8 cellular contexts compared by ENCODE assay signal in the genomic region with DNA sequence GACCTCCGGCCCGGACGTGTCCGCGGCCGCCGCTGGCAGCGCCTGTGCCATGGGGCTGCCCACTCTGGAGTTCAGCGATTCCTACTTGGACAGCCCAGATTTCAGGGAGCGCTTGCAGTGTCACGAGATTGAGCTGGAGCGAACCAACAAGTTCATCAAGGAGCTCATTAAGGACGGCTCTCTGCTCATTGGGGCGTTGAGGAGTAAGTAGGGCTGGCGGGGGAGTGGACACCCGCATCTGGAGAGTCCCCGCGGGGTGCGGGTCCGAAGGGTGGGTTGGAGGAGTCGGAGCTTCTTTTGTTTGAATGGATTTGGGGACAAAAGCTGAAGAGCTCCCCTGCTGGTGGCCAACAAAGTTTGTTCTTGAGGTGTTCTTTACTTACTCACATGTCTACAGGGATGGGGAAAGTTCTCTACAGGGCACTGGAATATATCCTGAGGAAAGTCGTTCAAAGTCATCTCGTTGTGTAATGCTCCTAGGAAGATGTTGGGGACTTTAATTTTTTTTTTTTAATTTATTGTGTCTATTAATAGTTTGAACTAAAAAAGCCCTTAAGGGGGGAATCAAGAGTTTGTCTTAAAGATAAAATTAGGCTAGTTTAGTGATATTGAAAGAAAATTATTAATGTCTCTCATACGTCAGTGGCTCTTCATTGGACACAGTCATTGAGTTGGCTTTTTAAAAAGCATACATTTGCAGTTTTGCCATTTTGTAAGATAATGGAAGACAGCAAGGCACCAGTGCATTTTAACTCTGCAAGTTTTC. TPM values are rescaled to one million over a fixed set of nuclear protein-coding genes. Genes with fewer than 3 reads are reported as not detected.
DNase-seq lines count a peak whose midpoint lies in the region; ATAC-seq and TF ChIP-seq lines count a peak whose summit lies in the region.

No MANE protein-coding gene starts in this region.

- DNase-seq in DMS153 treated with DMSO at 0.1 percent for 48 hours (lab: John Stamatoyannopoulos, UW; ENCODE audit: unreplicated experiment) (peak; percentile 41), Panc1 (ENCODE audit: low read depth, low spot score) (peak; percentile 75), T47D (ENCODE audit: low read depth in 1 of 2, low spot score in 1 of 2) (peak; percentile 84 to 86), iPS-NIHi11 (ENCODE audit: low spot score) (peak; percentile 66), AML-193 (lab: John Stamatoyannopoulos, UW) (no peak)

- intact Hi-C loops in Panc1 (cut with micrococcal nuclease; ENCODE audit: unreplicated experiment): no loop called here

- H3K27me3 ChIP-seq in Panc1 (ENCODE audit: control insufficient read depth, insufficient read depth, low read length): no peaks in the 10 kb centered on the region
- H3K27me3 ChIP-seq in skeletal muscle satellite cell (ENCODE audit: control insufficient read depth, insufficient read depth, low read length): no peaks in the 10 kb centered on the region

- peaks cover 26% of the 10 kb centered on the region for H3K4me1 ChIP-seq in Panc1 (ENCODE audit: control insufficient read depth, insufficient read depth, low read length)
- H3K4me1 ChIP-seq in skeletal muscle satellite cell (ENCODE audit: control insufficient read depth, insufficient read depth, low read length): peaks cover 21% of the 10 kb centered on the region

- POLR2A ChIA-PET in Panc1 (lab: Charles Lee): interaction anchor here (0.6 kb wide), 2 partner anchors 53 to 1394 kb away, joined by 3 to 9 read pairs; no protein-coding TSS in a partner anchor

- peak; percentile 57 for ATAC-seq in GM19397 (IDR thresholded peaks at IDR 0.05; ENCODE audit: unreplicated experiment)
- ATAC-seq in HG03442 (IDR thresholded peaks at IDR 0.05; ENCODE audit: unreplicated experiment): peak; percentile 57
- ATAC-seq in Panc1: peak; percentile 85

- CTCF ChIA-PET in Panc1 (lab: Charles Lee): interaction anchor here (0.6 to 0.9 kb wide), 7 partner anchors 8 to 163 kb away, joined by 3 to 12 read pairs (median 3); no protein-coding TSS in a partner anchor

- TSS peak; percentile 64 for BruUV-seq in Panc1 (replicated peaks; lab: Mats Ljungman, UMichigan)

- H3K4me3 ChIP-seq in Panc1 (ENCODE audit: low read depth in 2 of 2, low read length in 2 of 2) (peak overlapping the region; percentile 76 to 77), skeletal muscle satellite cell (ENCODE audit: low read length) (peak overlapping the region; percentile 100)

- H3K9me3 ChIP-seq in Panc1 (ENCODE audit: control insufficient read depth, insufficient read depth, low read depth, low read length): no peaks in the 10 kb centered on the region
- no peaks in the 10 kb centered on the region for H3K9me3 ChIP-seq in skeletal muscle satellite cell (replicated peaks; ENCODE audit: low read length)

- no peaks in the 10 kb centered on the region for H3K36me3 ChIP-seq in Panc1 (ENCODE audit: control insufficient read depth, insufficient read depth, low read length)
- no peaks in the 10 kb centered on the region for H3K36me3 ChIP-seq in skeletal muscle satellite cell (ENCODE audit: insufficient read depth, low read length)

- in situ Hi-C loops in Panc1 (cut with HindIII; ENCODE audit: low pct_unique_long_range_greater_than_20kb, low sequenced_read_pairs) (no loop called here), T47D (cut with HindIII; ENCODE audit: low pct_unique_long_range_greater_than_20kb, low sequenced_read_pairs) (no loop called here)

- H3K27ac ChIP-seq in Panc1 (ENCODE audit: low read length): peak overlapping the region; percentile 74

- peak overlapping the region; percentile 96 for H3K9ac ChIP-seq in skeletal muscle satellite cell (ENCODE audit: low read depth, low read length)

- peak overlapping the region; percentile 96 for H3K4me2 ChIP-seq in skeletal muscle satellite cell (ENCODE audit: low read length)

- peak; percentile 88 for TF ChIP-seq CTCF in Panc1 (IDR thresholded peaks at IDR 0.05)

RNA-seq across cellular contexts. Expression of a gene that starts 0.7 kb away (rescaled TPM):
- total RNA-seq in Panc1 (2021; ENCODE audit: unreplicated experiment): 7.1 TPM
- polyA plus RNA-seq in Panc1 (2012; ENCODE audit: insufficient read length): 4.4 TPM
- total RNA-seq in skeletal muscle satellite cell (2012; rRNA removed): 5.9 and 10.9 TPM in 2 replicates

Comparison
In these comparisons a context has a peak if more than half of its experiments do, and no peak if none do; other contexts are left out.
1. DNase-seq: peak in DMS153 treated with DMSO at 0.1 percent for 48 hours (single experiment), Panc1 (single experiment), T47D (2 of 2) and iPS-NIHi11 (single experiment); none in AML-193 (0 of 2).
2. Peak in every context shown above with its lines, with median percentiles within 50 percentile points of each other: ATAC-seq.